Comparison of ENCODE assay signal across 8 cellular contexts in the genomic region with DNA sequence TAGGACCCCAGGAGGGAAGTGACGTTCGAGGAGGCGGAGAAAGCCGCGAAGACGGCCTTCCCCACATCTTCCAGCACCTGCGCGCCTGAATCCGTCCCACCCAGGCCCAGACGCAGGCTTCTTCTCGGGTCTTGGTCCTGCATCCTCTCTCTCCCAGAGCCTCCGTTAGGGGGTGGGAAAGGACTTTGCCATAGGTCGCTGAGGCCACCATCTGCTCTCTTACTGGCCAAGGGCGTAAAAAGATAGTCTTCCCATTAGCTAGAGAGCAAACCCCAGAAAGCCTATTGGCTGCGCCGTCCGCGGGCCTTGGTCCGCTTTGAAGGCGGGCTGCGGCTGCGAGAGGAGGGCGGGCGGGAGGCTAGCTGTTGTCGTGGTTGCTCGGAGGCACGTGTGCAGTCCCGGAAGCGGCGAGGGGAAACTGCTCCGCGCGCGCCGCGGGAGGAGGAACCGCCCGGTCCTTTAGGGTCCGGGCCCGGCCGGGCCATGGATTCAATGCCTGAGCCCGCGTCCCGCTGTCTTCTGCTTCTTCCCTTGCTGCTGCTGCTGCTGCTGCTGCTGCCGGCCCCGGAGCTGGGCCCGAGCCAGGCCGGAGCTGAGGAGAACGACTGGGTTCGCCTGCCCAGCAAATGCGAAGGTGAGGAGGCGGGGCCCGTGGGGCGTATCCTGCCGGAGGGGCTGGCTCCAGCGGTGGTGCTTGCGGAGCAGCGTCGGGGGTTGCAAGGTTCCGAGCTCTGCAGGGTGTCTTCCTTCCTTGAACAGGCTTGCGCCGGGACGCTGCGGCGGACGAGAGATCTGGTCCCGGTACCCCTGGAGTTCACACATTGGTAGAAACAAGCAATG. TPM values are rescaled to one million over a fixed set of nuclear protein-coding genes. Genes with fewer than 3 reads are reported as not detected.
DNase-seq lines count a peak whose midpoint lies in the region; ATAC-seq and TF ChIP-seq lines count a peak whose summit lies in the region.

TSS of gene CNPY3 (plus strand) at position 393 of the 840 bp plus-strand sequence. CDS start at position 484, 91 bp downstream.

- H3K36me3 Mint-ChIP-seq in IgD-negative memory B cell, result peaks cover 2% of the 10 kb centered on the region

- H3K27ac Mint-ChIP-seq in IgD-negative memory B cell, result peak within 1 kb of the TSS; percentile 99 to 100 (median 100)

- no peak for TF ChIP-seq CTCF in epithelial cell of esophagus (IDR thresholded peaks at IDR 0.05; ENCODE audit: insufficient read depth, low read depth, low read length, missing control alignments)
- no peak for TF ChIP-seq CTCF in mucosa of descending colon (IDR thresholded peaks at IDR 0.05)

- H3K27me3 Mint-ChIP-seq in IgD-negative memory B cell, result no peaks in the 10 kb centered on the region

- peak; percentile 73 for ATAC-seq in GM21529 (IDR thresholded peaks at IDR 0.05; ENCODE audit: unreplicated experiment)
- peak; percentile 95 for ATAC-seq in mucosa of descending colon

- intact Hi-C loops in mucosa of descending colon (cut with DNase I, micrococcal nuclease), result no loop called here

- DNase-seq in DMS 273 treated with DMSO at 0.1 percent for 48 hours (lab: John Stamatoyannopoulos, UW) (peak; percentile 98), OCI-M2 (lab: John Stamatoyannopoulos, UW; ENCODE audit: unreplicated experiment) (peak; percentile 97), activated T-cell treated with anti-CD3 and anti-CD28 coated beads for 4 hours (peak; percentile 75), epithelial cell of esophagus (ENCODE audit: low read depth) (peak; percentile 97), mucosa of descending colon (peak; percentile 92 to 98 (median 95))
- DNase-seq in stimulated activated CD8-positive, alpha-beta memory T cell treated with anti-CD3 and anti-CD28 coated beads, Interleukin-4, amount 100 ng/mL, for 24 hours (ENCODE audit: low read depth), result peak; percentile 89

- H3K9me3 Mint-ChIP-seq in IgD-negative memory B cell, result no peaks in the 10 kb centered on the region

- H3K4me1 ChIP-seq in mucosa of descending colon (ENCODE audit: low read depth), result peaks cover 18% of the 10 kb centered on the region

- H3K4me3 ChIP-seq in epithelial cell of esophagus (ENCODE audit: low read length) (peak within 1 kb of the TSS; percentile 73), mucosa of descending colon (peak within 1 kb of the TSS; percentile 52)

- peaks cover 34 to 37% (median 35%) of the 10 kb centered on the region in 3 donors for H3K4me1 Mint-ChIP-seq in IgD-negative memory B cell

- H3K36me3 ChIP-seq in mucosa of descending colon (ENCODE audit: low read depth), result no peaks in the 10 kb centered on the region

- H3K4me3 Mint-ChIP-seq in IgD-negative memory B cell, result peak within 1 kb of the TSS; percentile 99 to 100 (median 99)

- H3K9me3 ChIP-seq in mucosa of descending colon, result no peaks in the 10 kb centered on the region

RNA-seq across cellular contexts. Expression of gene CNPY3, which starts in this region (rescaled TPM):
- 272 TPM for polyA plus RNA-seq in IgD-negative memory B cell
- total RNA-seq in mucosa of descending colon, result 10 to 100 TPM; 18.4 to 30.5 (median 23.5) TPM

Comparison
In these comparisons a context has a peak if more than half of its experiments do, and no peak if none do; other contexts are left out.
1. Peak in every context shown above with its lines: DNase-seq, ATAC-seq and H3K4me3 ChIP-seq.